18 cellular contexts compared by ENCODE assay signal in the genomic region with DNA sequence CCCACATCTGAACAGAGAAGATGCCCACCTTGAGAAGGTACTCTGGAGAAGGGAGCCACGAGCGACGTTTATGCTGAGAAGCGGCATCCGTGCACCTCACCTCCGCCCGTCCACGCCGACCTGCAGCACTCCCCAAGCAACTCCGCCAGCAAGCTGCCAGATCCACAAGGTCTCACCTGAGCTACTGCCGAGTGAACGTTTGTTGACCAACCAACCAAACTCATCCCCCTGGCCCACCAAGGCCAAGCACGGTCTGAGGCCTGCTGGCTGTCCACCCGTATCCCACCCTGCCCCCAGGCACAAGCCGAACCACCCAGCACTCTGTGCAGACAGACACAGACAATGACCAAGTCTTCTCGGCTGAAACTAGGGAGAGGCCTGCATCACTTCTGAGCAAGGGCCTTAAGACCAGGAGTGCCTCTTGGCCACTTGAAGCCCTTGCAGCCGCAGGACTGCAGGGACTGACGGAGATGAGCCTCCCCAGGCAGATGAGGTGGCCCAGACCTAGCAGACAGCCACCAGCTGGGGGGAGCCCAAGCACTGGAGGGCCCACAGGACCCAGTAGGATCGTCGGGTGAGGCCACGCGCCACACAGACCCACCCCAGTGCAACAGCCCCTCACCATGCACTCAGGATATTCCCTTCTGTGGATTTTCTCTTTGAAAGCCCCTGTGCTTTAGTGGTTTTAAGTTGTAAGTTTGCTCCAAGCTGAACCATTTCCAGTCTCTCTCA.
"Had no signal": no experiment of that assay in that cellular context is flagged by ENCODE, and none has a peak within 500 bp of the region (broad histone marks: within the 10 kb centered on the region; RNA-seq: fewer than 3 reads in every experiment).

No MANE protein-coding gene starts in this region.

- H3K27ac Mint-ChIP-seq: activated B cell treated with CpG ODN at 0.5 μM for 24 hours; activated CD8-positive, alpha-beta T cell treated with anti-CD3 and anti-CD28 coated beads, Interleukin-2, amount 10 ng/mL, durations not matched to agents 7 days and 5 days; memory B cell had no signal

- H3K27ac ChIP-seq: coronary artery, gastroesophageal sphincter, heart left ventricle, left ventricle myocardium inferior, tibial artery, vagina had no signal

- H3K36me3 ChIP-seq: left ventricle myocardium inferior, vagina had no signal

- H3K9me3 ChIP-seq: gastroesophageal sphincter, heart left ventricle, left ventricle myocardium inferior, SK-N-SH, tibial artery, vagina had no signal

- ATAC-seq: activated CD8-positive, alpha-beta T cell treated with anti-CD3 and anti-CD28 coated beads, Interleukin-2, amount 10 ng/mL, durations not matched to agents 7 days and 5 days; gastroesophageal sphincter; heart left ventricle; sciatic nerve had no signal

- H3K27me3 ChIP-seq: gastroesophageal sphincter, heart left ventricle, tibial artery, vagina had no signal

- H3K9me3 Mint-ChIP-seq: activated B cell treated with CpG ODN at 0.5 μM for 24 hours, brain, memory B cell had no signal

- H3K27me3 Mint-ChIP-seq: activated B cell treated with CpG ODN at 0.5 μM for 24 hours, brain, memory B cell had no signal

- DNase-seq: activated B cell treated with CpG ODN at 0.5 μM for 24 hours; activated CD4-positive, alpha-beta T cell treated with anti-CD3 and anti-CD28 coated beads for 48 hours; activated CD8-positive, alpha-beta T cell treated with anti-CD3 and anti-CD28 coated beads, Interleukin-2, amount 10 ng/mL, durations not matched to agents 7 days and 5 days; activated naive CD4-positive, alpha-beta T cell; central memory CD4-positive, alpha-beta T cell; kidney glomerular epithelial cell; left ventricle myocardium inferior; SK-N-SH; stimulated activated naive CD4-positive, alpha-beta T cell treated with Interleukin-2 at 50 U/mL for 16 hours; tibial artery had no signal

- H3K4me3 ChIP-seq: coronary artery, gastroesophageal sphincter, heart left ventricle, left ventricle myocardium inferior, smooth muscle cell, tibial artery, vagina had no signal

- H3K4me3 Mint-ChIP-seq: activated B cell treated with CpG ODN at 0.5 μM for 24 hours; activated CD8-positive, alpha-beta T cell treated with anti-CD3 and anti-CD28 coated beads, Interleukin-2, amount 10 ng/mL, durations not matched to agents 7 days and 5 days; brain; memory B cell had no signal
